In genomic region chr6:111997078-111997862, GRCh38 we compare ENCODE assay signal across 8 cellular contexts. TPM values are rescaled to one million over a fixed set of nuclear protein-coding genes. Genes with fewer than 3 reads are reported as not detected.
DNase-seq lines count a peak whose midpoint lies in the region; ATAC-seq, FAIRE-seq and TF ChIP-seq lines count a peak whose summit lies in the region.

No MANE protein-coding gene starts in this region.

- peak overlapping the region in 1 of 2 donors; percentile 53 for H3K27ac ChIP-seq in coronary artery
- no peak overlapping the region for H3K27ac ChIP-seq in right lobe of liver

- 20% methylated on average over 22 of the region's 24 CpGs for WGBS in right lobe of liver (ENCODE audit: insufficient coverage, low coverage, low lambda C conversion rate, missing lambda C conversion rate)

- intact Hi-C loops in right lobe of liver (cut with DNase I), result loop anchor here in 1 of 2 donors (5.0 kb wide), 1 partner anchor 285 kb away; no protein-coding TSS in a partner anchor

- ATAC-seq in GM18519 (IDR thresholded peaks at IDR 0.05; ENCODE audit: low FRiP score, unreplicated experiment), result peak; percentile 60
- ATAC-seq in HG03432 (IDR thresholded peaks at IDR 0.05; ENCODE audit: unreplicated experiment), result peak; percentile 56
- peak; percentile 98 to 100 (median 99) for ATAC-seq in right lobe of liver

- peak; percentile 94 for DNase-seq in NCI-H748 (lab: John Stamatoyannopoulos, UW; ENCODE audit: unreplicated experiment)
- peak; percentile 77 for DNase-seq in activated CD4-positive, alpha-beta T cell treated with anti-CD3 and anti-CD28 coated beads, Interleukin-2, amount 50 U/mL, for 1 hour
- DNase-seq in coronary artery (ENCODE audit: low spot score), result peak; percentile 82
- peak; percentile 79 to 85 (median 81) for DNase-seq in right lobe of liver
- peak; percentile 70 for DNase-seq in stimulated activated CD8-positive, alpha-beta memory T cell treated with anti-CD3 and anti-CD28 coated beads, Interleukin-12 subunit alpha, Interleukin-12 subunit beta, amount 100 ng/mL, for 1 hour (ENCODE audit: low read depth)

- H3K4me3 ChIP-seq in coronary artery, result peak overlapping the region; percentile 42
- H3K4me3 ChIP-seq in right lobe of liver, result no peak overlapping the region

- TF ChIP-seq POLR2A in right lobe of liver (IDR thresholded peaks at IDR 0.05), result no peak

- TF ChIP-seq CTCF in coronary artery (IDR thresholded peaks at IDR 0.05) (peak; percentile 70), right lobe of liver (IDR thresholded peaks at IDR 0.05) (peak; percentile 87 to 94 (median 92))

- no peaks in the 10 kb centered on the region for H3K9me3 ChIP-seq in right lobe of liver

- FAIRE-seq in A204.1 (lab: Jason Lieb, UNC), result peak; percentile 30

- H3K4me1 ChIP-seq in right lobe of liver, result peaks cover 0 to 6% (median 0%) of the 10 kb centered on the region in 4 donors

- H3K36me3 ChIP-seq in right lobe of liver, result no peaks in the 10 kb centered on the region

- H3K27me3 ChIP-seq in right lobe of liver, result no peaks in the 10 kb centered on the region

RNA-seq across cellular contexts. Expression of gene CCN6, which starts 56.6 kb away (rescaled TPM):
- total RNA-seq in right lobe of liver, result not detected
